Comparison of ENCODE assay signal across 8 cellular contexts in genomic region chr5:172283020-172283861, GRCh38. TPM values are rescaled to one million over a fixed set of nuclear protein-coding genes. Genes with fewer than 3 reads are reported as not detected.
DNase-seq lines count a peak whose midpoint lies in the region; ATAC-seq and TF ChIP-seq lines count a peak whose summit lies in the region.

UBTD2 (minus strand) TSS chr5:172283764; CDS start chr5:172283665, 99 bp downstream.

- no peaks in the 10 kb centered on the region for H3K9me2 ChIP-seq in DOHH2 (replicated peaks; ENCODE audit: control insufficient read depth, low read length)

- H3F3A ChIP-seq in DOHH2 (ENCODE audit: control insufficient read depth, insufficient read depth) = peaks cover 10% of the 10 kb centered on the region

- peaks cover 0 to 4% of the 10 kb centered on the region in 2 donors for H3K36me3 Mint-ChIP-seq in activated naive CD4-positive, alpha-beta T cell treated with anti-CD3 and anti-CD28 coated beads, Interleukin-2, amount 50 U/mL, for 72 hours

- H3K9me3 ChIP-seq in DOHH2 (ENCODE audit: control insufficient read depth, insufficient read depth, low read length) (no peaks in the 10 kb centered on the region), SJCRH30 (replicated peaks) (no peaks in the 10 kb centered on the region), osteoblast (ENCODE audit: low read depth, low read length) (no peaks in the 10 kb centered on the region), testis (no peaks in the 10 kb centered on the region)

- 0 to 1% methylated on average over 4 to 84 of the region's 87 CpGs for WGBS in testis, 2 donors

- TF ChIP-seq POLR2A in testis (IDR thresholded peaks at IDR 0.05) = no peak

- H3K27ac ChIP-seq in DOHH2 (ENCODE audit: low read depth, low read length) (peak within 1 kb of the TSS; percentile 69), SJCRH30 (peak within 1 kb of the TSS; percentile 97), osteoblast (ENCODE audit: low read depth, low read length) (peak within 1 kb of the TSS; percentile 78), testis (peak within 1 kb of the TSS; percentile 93 to 94)

- peak; percentile 60 for TF ChIP-seq CTCF in DOHH2 (IDR thresholded peaks at IDR 0.05; ENCODE audit: low read depth, low read length, poor library complexity, severe bottlenecking)
- TF ChIP-seq CTCF in osteoblast (IDR thresholded peaks at IDR 0.05; ENCODE audit: extremely low read depth, low read depth, low read length) = peak; percentile 29
- TF ChIP-seq CTCF in testis (IDR thresholded peaks at IDR 0.05) = peak; percentile 27 to 54 (median 33)

- H2AFZ ChIP-seq in osteoblast (ENCODE audit: low read length) = peak within 1 kb of the TSS; percentile 89

- H3K36me3 ChIP-seq in DOHH2 (ENCODE audit: control insufficient read depth, low read length) = peaks cover 29% of the 10 kb centered on the region
- peaks cover 8% of the 10 kb centered on the region; the same call in 1 of the 2 replicates for H3K36me3 ChIP-seq in SJCRH30
- no peaks in the 10 kb centered on the region for H3K36me3 ChIP-seq in osteoblast (ENCODE audit: insufficient read depth, low read length)
- no peaks in the 10 kb centered on the region for H3K36me3 ChIP-seq in testis (ENCODE audit: low read depth, missing control alignments)

- peak; percentile 86 for DNase-seq in HuH-7.5 (ENCODE audit: low spot score)
- peak; percentile 85 to 89 for DNase-seq in SJCRH30
- DNase-seq in activated naive CD4-positive, alpha-beta T cell treated with anti-CD3 and anti-CD28 coated beads, Interleukin-2, amount 50 U/mL, for 72 hours (ENCODE audit: low spot score in 2 of 2) = peak in 1 of 2 donors; percentile 78
- DNase-seq in glomerular visceral epithelial cell (ENCODE audit: extremely low spot score) = peak; percentile 87
- peak; percentile 99 for DNase-seq in osteoblast (ENCODE audit: insufficient read length, low spot score, missing footprints)
- DNase-seq in testis = peak; percentile 82

- H3K4me1 ChIP-seq in DOHH2 (ENCODE audit: control insufficient read depth, low read length) = peaks cover 44% of the 10 kb centered on the region
- H3K4me1 ChIP-seq in SJCRH30 = peaks cover 15% of the 10 kb centered on the region
- H3K4me1 ChIP-seq in osteoblast (ENCODE audit: insufficient read depth, low read length) = peaks cover 18% of the 10 kb centered on the region
- peaks cover 20% of the 10 kb centered on the region for H3K4me1 ChIP-seq in testis

- no peaks in the 10 kb centered on the region for H3K9me3 Mint-ChIP-seq in activated naive CD4-positive, alpha-beta T cell treated with anti-CD3 and anti-CD28 coated beads, Interleukin-2, amount 50 U/mL, for 72 hours

- peak within 1 kb of the TSS; percentile 80 to 95 for H3K27ac Mint-ChIP-seq in activated naive CD4-positive, alpha-beta T cell treated with anti-CD3 and anti-CD28 coated beads, Interleukin-2, amount 50 U/mL, for 72 hours

- peaks cover 52% of the 10 kb centered on the region for H3K79me2 ChIP-seq in DOHH2 (ENCODE audit: control insufficient read depth, low read length)
- H3K79me2 ChIP-seq in osteoblast (ENCODE audit: insufficient read depth, low read length) = peaks cover 50% of the 10 kb centered on the region

- H3K27me3 ChIP-seq in DOHH2 (ENCODE audit: control insufficient read depth, low read length) (no peaks in the 10 kb centered on the region), SJCRH30 (no peaks in the 10 kb centered on the region), osteoblast (ENCODE audit: insufficient read depth, low read length) (no peaks in the 10 kb centered on the region), testis (no peaks in the 10 kb centered on the region)

- H3K4me3 ChIP-seq in DOHH2 (ENCODE audit: low read length) (peak within 1 kb of the TSS; percentile 92), SJCRH30 (peak within 1 kb of the TSS; percentile 96), osteoblast (ENCODE audit: insufficient read depth, low read length) (peak within 1 kb of the TSS; percentile 95), testis (peak within 1 kb of the TSS; percentile 72 to 97)

- H4K20me1 ChIP-seq in DOHH2 (ENCODE audit: control insufficient read depth, insufficient read depth, low read depth, low read length) (0 out of 2 replicates have a peak, but pooled peaks cover 6% of the 10 kb centered on the region), osteoblast (ENCODE audit: insufficient read depth, low read length) (peaks cover 32% of the 10 kb centered on the region)

- peak; percentile 93 for ATAC-seq in GM21528 (IDR thresholded peaks at IDR 0.05; ENCODE audit: low FRiP score, unreplicated experiment)
- ATAC-seq in activated naive CD4-positive, alpha-beta T cell treated with anti-CD3 and anti-CD28 coated beads, Interleukin-2, amount 50 U/mL, for 72 hours = peak; percentile 86 to 92

- intact Hi-C loops in testis (cut with DNase I; ENCODE audit: low total_unique reads) = no loop called here

- H3K4me2 ChIP-seq in DOHH2 (ENCODE audit: low read length) (peak within 1 kb of the TSS; percentile 94), osteoblast (ENCODE audit: insufficient read depth, low read length) (peak within 1 kb of the TSS; percentile 88)

RNA-seq across cellular contexts. Expression of gene UBTD2, which starts in this region (rescaled TPM):
- total RNA-seq in SJCRH30 (2014; rRNA removed; shearing (Covaris generic)) = 58.2 and 62.7 TPM in 2 replicates
- total RNA-seq in activated naive CD4-positive, alpha-beta T cell treated with anti-CD3 and anti-CD28 coated beads, Interleukin-2, amount 50 U/mL, for 72 hours = 1 to 10 TPM; 4.4 to 5.3 TPM
- 37.6 and 38.3 TPM in 2 replicates for total RNA-seq in osteoblast
- total RNA-seq in testis = 10 to 100 TPM; 41.2 to 51.8 TPM
- 53.9 TPM for polyA plus RNA-seq in testis (ENCODE audit: insufficient read depth, low read depth, low replicate concordance)
